Comparison of ENCODE assay signal across 9 cellular contexts in the genomic region with DNA sequence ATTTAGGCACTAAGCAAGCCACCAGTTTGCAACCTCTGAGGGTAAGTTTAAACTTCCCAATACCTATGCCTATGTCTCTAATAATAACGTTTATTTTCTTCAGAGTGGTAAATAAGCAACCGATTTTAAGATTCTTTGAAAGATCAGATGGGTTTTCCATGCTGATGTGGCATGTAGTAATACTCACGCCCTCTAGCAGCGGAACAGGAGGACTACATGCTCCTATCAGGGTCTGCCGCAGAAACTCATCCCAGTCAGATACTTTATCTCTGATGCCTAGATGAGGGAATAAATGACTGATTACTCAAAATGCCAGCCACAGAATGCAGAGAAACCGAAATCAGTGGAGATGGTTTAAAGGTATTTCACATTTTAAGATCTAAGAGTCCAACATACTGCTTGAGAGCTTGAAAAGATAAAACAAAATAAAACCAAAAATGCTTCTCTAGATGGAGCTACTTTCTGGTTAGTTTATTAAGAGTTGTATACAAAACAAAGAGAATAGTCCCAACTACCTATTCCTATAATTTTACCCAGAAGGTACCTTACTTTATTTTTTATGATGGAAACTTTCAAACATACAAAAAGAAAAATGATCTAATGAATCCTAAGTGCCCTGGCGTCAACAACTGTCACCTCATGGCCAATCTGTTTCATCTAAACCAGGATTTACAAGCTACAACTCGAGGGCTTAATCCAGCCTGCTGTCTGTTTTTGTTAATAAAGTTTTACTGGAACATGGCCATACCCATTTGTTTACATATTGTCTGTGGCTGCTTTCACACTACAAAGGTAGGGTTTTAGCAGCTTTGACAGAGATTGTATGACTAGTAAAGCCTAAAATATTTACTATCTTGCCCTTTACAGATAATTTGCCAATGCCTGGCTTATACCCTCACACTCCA. TPM values are rescaled to one million over a fixed set of nuclear protein-coding genes. Genes with fewer than 3 reads are reported as not detected.
DNase-seq lines count a peak whose midpoint lies in the region; ATAC-seq and TF ChIP-seq lines count a peak whose summit lies in the region.
"Had no signal": no experiment of that assay in that cellular context is flagged by ENCODE, and none has a peak within 500 bp of the region (broad histone marks: within the 10 kb centered on the region; RNA-seq: fewer than 3 reads in every experiment).

No MANE protein-coding gene starts in this region.

- no peak overlapping the region for H3K27ac ChIP-seq in adrenal gland
- no peak overlapping the region for H3K27ac ChIP-seq in left ventricle myocardium inferior (replicated peaks)

- H3K36me3 ChIP-seq in adrenal gland (replicated peaks in 1 of 2) (peaks cover 0 to 8% of the 10 kb centered on the region in 2 donors), left ventricle myocardium inferior (peaks cover 17% of the 10 kb centered on the region)

- no peak for ATAC-seq in HG02870 (IDR thresholded peaks at IDR 0.05; ENCODE audit: unreplicated experiment)

- no peaks in the 10 kb centered on the region for H3K27me3 ChIP-seq in adrenal gland
- H3K27me3 ChIP-seq in left ventricle myocardium inferior (ENCODE audit: low read depth): no peaks in the 10 kb centered on the region

- no peak overlapping the region for H3K4me3 ChIP-seq in adrenal gland
- no peak overlapping the region for H3K4me3 ChIP-seq in left ventricle myocardium inferior
- H3K4me3 ChIP-seq: skin epidermis had no signal

- peak; percentile 65 to 80 (median 75) for TF ChIP-seq CTCF in adrenal gland (IDR thresholded peaks at IDR 0.05)
- TF ChIP-seq CTCF in left ventricle myocardium inferior (IDR thresholded peaks at IDR 0.05; ENCODE audit: borderline replicate concordance): peak; percentile 81

- no peak for TF ChIP-seq EP300 in Ishikawa (IDR thresholded peaks at IDR 0.05; ENCODE audit: borderline replicate concordance)

- intact Hi-C loops in adrenal gland (cut with DNase I): loop anchor here (5.0 to 10.0 kb wide), 3 partner anchors 80 to 140 kb away; no protein-coding TSS in a partner anchor
- intact Hi-C loops in left ventricle myocardium inferior (cut with micrococcal nuclease): no loop called here

- peaks cover 0 to 7% of the 10 kb centered on the region in 2 donors for H3K4me1 ChIP-seq in adrenal gland (replicated peaks in 1 of 2)
- H3K4me1 ChIP-seq in left ventricle myocardium inferior: peaks cover 9% of the 10 kb centered on the region

- 13% methylated on average over 8 of the region's 8 CpGs for WGBS in adrenal gland, 4 donors

- no peak for TF ChIP-seq POLR2A in adrenal gland (IDR thresholded peaks at IDR 0.05)

- DNase-seq in NCI-H345 (lab: John Stamatoyannopoulos, UW) (peak; percentile 1), NCI-H345 treated with DMSO at 0.1 percent for 48 hours (lab: John Stamatoyannopoulos, UW; ENCODE audit: unreplicated experiment) (no peak), SKM-1 treated with dmso at 0.1 percent for 144 hours (lab: John Stamatoyannopoulos, UW; ENCODE audit: unreplicated experiment) (peak; percentile 55), adrenal gland (peak; percentile 31 to 80 (median 60)), left ventricle myocardium inferior (no peak), retina (peak; percentile 38)

- peak; percentile 33; the same call in 1 of the 2 replicates for TF ChIP-seq RAD21 in Ishikawa (IDR thresholded peaks at IDR 0.05; ENCODE audit: low read depth)

- H3K9me3 ChIP-seq in adrenal gland (replicated peaks in 1 of 3) (no peaks in the 10 kb centered on the region), left ventricle myocardium inferior (replicated peaks) (no peaks in the 10 kb centered on the region)

TF ChIP-seq in Ishikawa, 13 proteins besides CTCF, POLR2A, EP300 and RAD21:
- TF ChIP-seq TEAD4 (IDR thresholded peaks at IDR 0.05): no peak
- TF ChIP-seq USF1 (IDR thresholded peaks at IDR 0.05): no peak

RNA-seq across cellular contexts. Expression of gene STIMATE, which starts 37.5 kb away (rescaled TPM):
- total RNA-seq in adrenal gland (10 to 100 TPM; 16.4 to 42.8 (median 22.2) TPM), left ventricle myocardium inferior (6.3 TPM)
- polyA plus RNA-seq in adrenal gland: 10 to 100 TPM; 15.4 to 28.2 (median 25.7) TPM

Comparison
In these comparisons a context has a peak if more than half of its experiments do, and no peak if none do; other contexts are left out.
1. DNase-seq: peak in NCI-H345 (single experiment), SKM-1 treated with dmso at 0.1 percent for 144 hours (single experiment), adrenal gland (7 of 7) and retina (single experiment); none in NCI-H345 treated with DMSO at 0.1 percent for 48 hours (single experiment) and left ventricle myocardium inferior (single experiment).